1 cellular context compared by ENCODE assay signal in genomic region chr3:16546186-16547004, GRCh38.
TF ChIP-seq lines count a peak whose summit lies in the region.

No MANE protein-coding gene starts in this region.

TF ChIP-seq in K562, 482 proteins besides CTCF, POLR2A, EP300 and RAD21 (continued from another document and continues in another):
- TF ChIP-seq HMBOX1 (IDR thresholded peaks at IDR 0.05) (no peak), ELK1 (CRISPR knock-in tag; IDR thresholded peaks at IDR 0.05) (no peak), CBFA2T2 (conservative IDR thresholded peaks at IDR 0.05) (peak; percentile 83), SMARCE1 (IDR thresholded peaks at IDR 0.05) (peak; percentile 69; the same call in 1 of the 2 replicates), ZNF280A (IDR thresholded peaks at IDR 0.05; ENCODE audit: low read depth, partially characterized antibody) (no peak), POLR2G (IDR thresholded peaks at IDR 0.05; ENCODE audit: low read depth, low read length) (peak; percentile 75), ZFX (CRISPR knock-in tag; IDR thresholded peaks at IDR 0.05) (no peak), SREBF2 (CRISPR knock-in tag; IDR thresholded peaks at IDR 0.05) (no peak), NRF1 (conservative IDR thresholded peaks at IDR 0.05 in 1 of 2, IDR thresholded peaks at IDR 0.05 in 1 of 2) (peak; percentile 36 to 38; a peak in 2 of 4 replicates), SREBF1 (IDR thresholded peaks at IDR 0.05; ENCODE audit: borderline replicate concordance, low read depth, low read length) (no peak), ATF1 (CRISPR knock-in tag; IDR thresholded peaks at IDR 0.05) (no peak), ATF1 (tag; IDR thresholded peaks at IDR 0.05) (peak; percentile 46; the same call in 1 of the 2 replicates), ZNF696 (CRISPR knock-in tag; conservative IDR thresholded peaks at IDR 0.05) (no peak), FOS (IDR thresholded peaks at IDR 0.05; ENCODE audit: extremely low read depth, insufficient read length) (no peak), LEF1 (IDR thresholded peaks at IDR 0.05) (peak; percentile 82), NR4A1 (CRISPR knock-in tag; IDR thresholded peaks at IDR 0.05) (no peak), NR4A1 (tag; IDR thresholded peaks at IDR 0.05) (peak; percentile 70; the same call in 1 of the 2 replicates), E2F8 (IDR thresholded peaks at IDR 0.05; ENCODE audit: low read depth, partially characterized antibody) (no peak), PKNOX1 (IDR thresholded peaks at IDR 0.05) (no peak; the same call in 1 of the 2 replicates), L3MBTL2 (IDR thresholded peaks at IDR 0.05) (peak; percentile 36; the same call in 1 of the 2 replicates), TRIM28 (IDR thresholded peaks at IDR 0.05) (no peak), ESRRA (IDR thresholded peaks at IDR 0.05; ENCODE audit: borderline replicate concordance, low read depth) (peak; percentile 86), MTA2 (IDR thresholded peaks at IDR 0.05; ENCODE audit: low read depth) (peak; percentile 57), NCOR1 (IDR thresholded peaks at IDR 0.05) (peak; percentile 85), FOXJ3 (CRISPR knock-in tag; IDR thresholded peaks at IDR 0.05) (no peak), JUND (IDR thresholded peaks at IDR 0.05; ENCODE audit: borderline replicate concordance, low read depth, low read length) (peak; percentile 65), JUND (tag; IDR thresholded peaks at IDR 0.05; ENCODE audit: borderline replicate concordance, low read depth, low read length) (peak; percentile 46; the same call in 2 of the 3 replicates), BRF1 (IDR thresholded peaks at IDR 0.05; ENCODE audit: borderline replicate concordance, extremely low read depth, insufficient read length) (no peak), ATF4 (CRISPR knock-in tag; IDR thresholded peaks at IDR 0.05) (peak; percentile 67; the same call in 1 of the 2 replicates), MXD1 (CRISPR knock-in tag; IDR thresholded peaks at IDR 0.05; ENCODE audit: borderline replicate concordance, poor library complexity, severe bottlenecking) (no peak), NCOA4 (IDR thresholded peaks at IDR 0.05; ENCODE audit: partially characterized antibody) (no peak), MAFG (tag; conservative IDR thresholded peaks at IDR 0.05) (no peak), IRF9 (tag; IDR thresholded peaks at IDR 0.05) (peak; percentile 42; the same call in 1 of the 2 replicates), FOXA3 (CRISPR knock-in tag; conservative IDR thresholded peaks at IDR 0.05 in 1 of 2, IDR thresholded peaks at IDR 0.05 in 1 of 2) (no peak), ZBTB12 (CRISPR knock-in tag; IDR thresholded peaks at IDR 0.05) (no peak), ARHGAP35 (IDR thresholded peaks at IDR 0.05; ENCODE audit: partially characterized antibody) (no peak), ATF6 (CRISPR knock-in tag; IDR thresholded peaks at IDR 0.05) (no peak), KDM1A (IDR thresholded peaks at IDR 0.05) (peak; percentile 17 to 62; a peak in 2 of 4 replicates), TBP (optimal IDR thresholded peaks at IDR 0.05; ENCODE audit: low read depth, low read length) (no peak), PRDM10 (IDR thresholded peaks at IDR 0.05; ENCODE audit: partially characterized antibody) (no peak), ETV5 (CRISPR knock-in tag; IDR thresholded peaks at IDR 0.05; ENCODE audit: low read depth) (0 out of 2 replicates have a peak, but pooled peaks have one; percentile 33), ZNF197 (CRISPR knock-in tag; IDR thresholded peaks at IDR 0.05; ENCODE audit: low read depth) (no peak), RNF2 (IDR thresholded peaks at IDR 0.05) (peak; percentile 84), NCOA2 (IDR thresholded peaks at IDR 0.05; ENCODE audit: partially characterized antibody in 2 of 2) (no peak), TRIM24 (IDR thresholded peaks at IDR 0.05) (peak; percentile 84 to 85), MEIS2 (IDR thresholded peaks at IDR 0.05; ENCODE audit: partially characterized antibody) (peak; percentile 21), ARID1B (IDR thresholded peaks at IDR 0.05) (peak; percentile 94), RBM25 (IDR thresholded peaks at IDR 0.05; ENCODE audit: low read depth, low read length, severe bottlenecking) (no peak), HLTF (IDR thresholded peaks at IDR 0.05) (no peak), BACH1 (tag; IDR thresholded peaks at IDR 0.05) (no peak)
